In genomic region chr2:26072925-26073768, GRCh38 we compare ENCODE assay signal across 1 cellular context.
TF ChIP-seq lines count a peak whose summit lies in the region.

No MANE protein-coding gene starts in this region.

TF ChIP-seq in HepG2, 621 proteins besides CTCF, POLR2A, EP300 and RAD21:
- TF ChIP-seq FOXA1 (IDR thresholded peaks at IDR 0.05) (no peak), FOXA1 (CRISPR knock-in tag; IDR thresholded peaks at IDR 0.05) (peak; percentile 67; the same call in 1 of the 2 replicates), REPIN1 (CRISPR knock-in tag; IDR thresholded peaks at IDR 0.05; ENCODE audit: borderline replicate concordance, low read depth) (no peak), THAP11 (CRISPR knock-in tag; IDR thresholded peaks at IDR 0.05) (peak; percentile 98), KMT2B (CRISPR knock-in tag; IDR thresholded peaks at IDR 0.05) (0 out of 2 replicates have a peak, but pooled peaks have one; percentile 16), PAXIP1 (CRISPR knock-in tag; conservative IDR thresholded peaks at IDR 0.05) (0 out of 2 replicates have a peak, but pooled peaks have one; percentile 17), ELF1 (CRISPR knock-in tag; IDR thresholded peaks at IDR 0.05) (peak; percentile 13; the same call in 1 of the 2 replicates), HCFC1 (IDR thresholded peaks at IDR 0.05; ENCODE audit: low read depth, low read length) (peak; percentile 66; the same call in 1 of the 2 replicates), ARID5B (CRISPR knock-in tag; IDR thresholded peaks at IDR 0.05) (peak; percentile 12; the same call in 1 of the 2 replicates), NFYC (CRISPR knock-in tag; IDR thresholded peaks at IDR 0.05) (peak; percentile 45; the same call in 1 of the 2 replicates), SAP130 (CRISPR knock-in tag; IDR thresholded peaks at IDR 0.05; ENCODE audit: low read depth) (0 out of 2 replicates have a peak, but pooled peaks have one; percentile 13), ZNF143 (CRISPR knock-in tag; IDR thresholded peaks at IDR 0.05) (peak; percentile 89), MAFK (conservative IDR thresholded peaks at IDR 0.05 in 1 of 2, IDR thresholded peaks at IDR 0.05 in 1 of 2; ENCODE audit: low read length in 2 of 2) (peak; percentile 12 to 48; a peak in 2 of 4 replicates), POLR2AphosphoS2 (IDR thresholded peaks at IDR 0.05; ENCODE audit: low read depth, low read length) (peak; percentile 63; the same call in 1 of the 2 replicates), ATF1 (CRISPR knock-in tag; IDR thresholded peaks at IDR 0.05) (0 out of 2 replicates have a peak, but pooled peaks have one; percentile 21), ZNF501 (CRISPR knock-in tag; IDR thresholded peaks at IDR 0.05) (no peak), ZKSCAN8 (CRISPR knock-in tag; IDR thresholded peaks at IDR 0.05; ENCODE audit: borderline replicate concordance) (0 out of 2 replicates have a peak, but pooled peaks have one; percentile 41), SP5 (CRISPR knock-in tag; IDR thresholded peaks at IDR 0.05; ENCODE audit: borderline replicate concordance, low read depth) (no peak), RBM22 (optimal IDR thresholded peaks at IDR 0.05; ENCODE audit: low read length) (peak; percentile 91), ZNF253 (CRISPR knock-in tag; IDR thresholded peaks at IDR 0.05; ENCODE audit: borderline replicate concordance) (no peak), ZNF775 (CRISPR knock-in tag; IDR thresholded peaks at IDR 0.05; ENCODE audit: borderline replicate concordance) (peak; percentile 33; the same call in 1 of the 2 replicates), GABPA (IDR thresholded peaks at IDR 0.05; ENCODE audit: low read depth, low read length) (no peak), GABPA (CRISPR knock-in tag; IDR thresholded peaks at IDR 0.05; ENCODE audit: low read depth) (peak; percentile 52), ZSCAN31 (CRISPR knock-in tag; IDR thresholded peaks at IDR 0.05; ENCODE audit: low read depth) (no peak), NR2C2 (CRISPR knock-in tag; IDR thresholded peaks at IDR 0.05; ENCODE audit: borderline replicate concordance) (peak; percentile 20; the same call in 1 of the 2 replicates), ZNF292 (CRISPR knock-in tag; IDR thresholded peaks at IDR 0.05; ENCODE audit: borderline replicate concordance, low read depth) (peak; percentile 29; the same call in 1 of the 2 replicates), HMGXB4 (CRISPR knock-in tag; IDR thresholded peaks at IDR 0.05; ENCODE audit: borderline replicate concordance in 1 of 2, low read depth in 1 of 2) (no peak), PPARG (CRISPR knock-in tag; conservative IDR thresholded peaks at IDR 0.05) (0 out of 2 replicates have a peak, but pooled peaks have one; percentile 35), CREB3 (CRISPR knock-in tag; IDR thresholded peaks at IDR 0.05) (no peak), TARDBP (CRISPR knock-in tag; IDR thresholded peaks at IDR 0.05) (0 out of 2 replicates have a peak, but pooled peaks have one; percentile 35), KLF13 (CRISPR knock-in tag; IDR thresholded peaks at IDR 0.05) (no peak), MAFF (IDR thresholded peaks at IDR 0.05; ENCODE audit: low read depth, low read length) (peak; percentile 51), ZNF570 (CRISPR knock-in tag; IDR thresholded peaks at IDR 0.05; ENCODE audit: borderline replicate concordance) (no peak), SOX13 (IDR thresholded peaks at IDR 0.05) (no peak), SOX13 (CRISPR knock-in tag; conservative IDR thresholded peaks at IDR 0.05 in 1 of 2, IDR thresholded peaks at IDR 0.05 in 1 of 2) (0 out of 4 replicates have a peak, but pooled peaks of 1 of the 2 experiments have one; percentile 16), KAT8 (CRISPR knock-in tag; IDR thresholded peaks at IDR 0.05) (0 out of 2 replicates have a peak, but pooled peaks have one; percentile 17), ZSCAN9 (CRISPR knock-in tag; IDR thresholded peaks at IDR 0.05; ENCODE audit: borderline replicate concordance) (peak; percentile 55; the same call in 1 of the 2 replicates), SUZ12 (IDR thresholded peaks at IDR 0.05; ENCODE audit: low read depth, low read length) (peak; percentile 47), FOXC1 (CRISPR knock-in tag; IDR thresholded peaks at IDR 0.05; ENCODE audit: borderline replicate concordance) (no peak), ZNF362 (CRISPR knock-in tag; IDR thresholded peaks at IDR 0.05; ENCODE audit: borderline replicate concordance) (0 out of 2 replicates have a peak, but pooled peaks have one; percentile 15)
TF ChIP-seq in HepG2: peak in this region for 27.
